Comparison of ENCODE assay signal across 9 cellular contexts in the genomic region with DNA sequence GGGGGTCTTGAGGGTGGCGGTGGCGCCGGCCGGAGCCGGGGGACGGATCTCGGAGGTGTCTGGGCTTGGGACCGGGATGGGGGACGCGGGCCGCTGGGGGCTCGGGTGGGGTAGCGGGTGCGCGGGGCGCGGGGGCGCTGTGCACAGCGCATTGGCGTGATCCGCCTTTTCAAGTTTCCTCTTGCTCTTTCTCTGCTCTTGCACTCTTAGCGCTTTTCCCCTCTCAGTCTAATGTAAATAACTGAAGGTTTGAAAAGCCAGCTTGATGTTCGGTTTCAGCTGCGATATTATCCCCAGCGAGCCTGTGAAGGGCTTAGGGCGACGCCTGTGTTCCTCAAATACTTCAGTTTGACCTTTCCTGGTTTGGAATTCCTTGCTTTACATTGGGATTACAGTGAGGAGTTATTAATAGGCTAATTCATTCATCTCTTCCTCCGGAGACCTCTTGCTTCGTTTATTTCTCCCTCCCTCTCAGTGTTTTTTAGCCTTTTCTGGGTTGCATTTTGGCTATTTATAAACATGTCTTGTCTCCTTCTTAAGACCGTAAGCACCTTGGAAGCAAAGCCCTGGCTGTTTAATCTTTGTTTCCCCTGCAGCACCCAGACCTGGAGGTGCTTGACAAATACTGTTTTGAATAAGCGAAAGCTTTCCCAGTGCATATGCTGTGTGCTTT. TPM values are rescaled to one million over a fixed set of nuclear protein-coding genes. Genes with fewer than 3 reads are reported as not detected.
DNase-seq lines count a peak whose midpoint lies in the region; ATAC-seq, FAIRE-seq and TF ChIP-seq lines count a peak whose summit lies in the region.
"Had no signal": no experiment of that assay in that cellular context is flagged by ENCODE, and none has a peak within 500 bp of the region (broad histone marks: within the 10 kb centered on the region; RNA-seq: fewer than 3 reads in every experiment).

No MANE protein-coding gene starts in this region.

- H3K4me1 Mint-ChIP-seq in CD4-positive, CD25-positive, alpha-beta regulatory T cell, result peaks cover 26 to 49% (median 37%) of the 10 kb centered on the region in 4 donors

- no peaks in the 10 kb centered on the region for H3K27me3 ChIP-seq in CD4-positive, CD25-positive, alpha-beta regulatory T cell (ENCODE audit: control insufficient read depth, insufficient read depth, low read length)
- H3K27me3 ChIP-seq in brain microvascular endothelial cell (replicated peaks) (no peaks in the 10 kb centered on the region), keratinocyte (ENCODE audit: control insufficient read depth, extremely low read depth, insufficient read depth, low read length) (no peaks in the 10 kb centered on the region)

- peak overlapping the region; percentile 86 for H3K4me2 ChIP-seq in keratinocyte (ENCODE audit: control insufficient read depth, extremely low read depth, insufficient read depth, low read depth, low read length)

- peak overlapping the region; percentile 95 to 99 (median 96) for H3K4me3 Mint-ChIP-seq in CD4-positive, CD25-positive, alpha-beta regulatory T cell

- H3K4me1 ChIP-seq in CD4-positive, CD25-positive, alpha-beta regulatory T cell (ENCODE audit: control insufficient read depth, insufficient read depth, low read length, poor library complexity, severe bottlenecking), result peaks cover 28% of the 10 kb centered on the region
- H3K4me1 ChIP-seq in keratinocyte (ENCODE audit: control insufficient read depth, extremely low read depth, insufficient read depth, low read length), result peaks cover 38% of the 10 kb centered on the region

- H3K27me3 Mint-ChIP-seq in CD4-positive, CD25-positive, alpha-beta regulatory T cell, result no peaks in the 10 kb centered on the region

- no peaks in the 10 kb centered on the region for H3K36me3 ChIP-seq in CD4-positive, CD25-positive, alpha-beta regulatory T cell (ENCODE audit: control insufficient read depth, insufficient read depth, low read length)
- H3K36me3 ChIP-seq in brain microvascular endothelial cell (replicated peaks), result no peaks in the 10 kb centered on the region
- no peaks in the 10 kb centered on the region for H3K36me3 ChIP-seq in keratinocyte (ENCODE audit: control insufficient read depth in 2 of 2, extremely low read depth in 1 of 2, insufficient read depth in 2 of 2, low read length in 2 of 2)

- H2AFZ ChIP-seq in keratinocyte (ENCODE audit: control insufficient read depth, low read length), result peak overlapping the region; percentile 66

- FAIRE-seq in keratinocyte (lab: Jason Lieb, UNC), result no peak
- FAIRE-seq in D721Med (lab: Jason Lieb, UNC), result no peak
- FAIRE-seq: TTC549 had no signal

- H3K27ac ChIP-seq in CD4-positive, CD25-positive, alpha-beta regulatory T cell (ENCODE audit: insufficient read depth, low read length, poor library complexity, severe bottlenecking), result no peak overlapping the region
- H3K27ac ChIP-seq in brain microvascular endothelial cell, result peak overlapping the region; percentile 64
- peak overlapping the region; percentile 75 for H3K27ac ChIP-seq in keratinocyte (ENCODE audit: control insufficient read depth, insufficient read depth, low read length)

- peak; percentile 17 to 66 (median 22) for DNase-seq in CD4-positive, CD25-positive, alpha-beta regulatory T cell
- DNase-seq in SK-MEL-5 (ENCODE audit: low read depth, low spot score) (peak; percentile 45), brain microvascular endothelial cell (no peak), keratinocyte (ENCODE audit: low read depth, low spot score) (no peak), D721Med (ENCODE audit: insufficient read length, low spot score) (no peak)
- DNase-seq in stimulated activated CD4-positive, alpha-beta T cell treated with anti-CD3 and anti-CD28 coated beads, Interleukin-1b, Interleukin-23, amount 100 ng/mL, for 4 hours (ENCODE audit: low read depth in 2 of 2), result peak; percentile 37

- H3K9me3 Mint-ChIP-seq in CD4-positive, CD25-positive, alpha-beta regulatory T cell, result peaks cover 0 to 7% (median 2%) of the 10 kb centered on the region in 7 donors

- peak; percentile 60 to 62 for ATAC-seq in CD4-positive, CD25-positive, alpha-beta regulatory T cell (ENCODE audit: low read depth in 2 of 2)
- ATAC-seq in GM19043 (IDR thresholded peaks at IDR 0.05; ENCODE audit: low read depth, unreplicated experiment) (peak; percentile 40), HG03354 (IDR thresholded peaks at IDR 0.05; ENCODE audit: poor library complexity, severe bottlenecking, unreplicated experiment) (peak; percentile 69)

- H3K36me3 Mint-ChIP-seq in CD4-positive, CD25-positive, alpha-beta regulatory T cell, result no peaks in the 10 kb centered on the region

- no peaks in the 10 kb centered on the region for H3K9me1 ChIP-seq in keratinocyte (ENCODE audit: control insufficient read depth, extremely low read depth, insufficient read depth, low read length)

- peak overlapping the region; percentile 98 for H3K4me3 ChIP-seq in CD4-positive, CD25-positive, alpha-beta regulatory T cell (ENCODE audit: low read depth, low read length)
- peak overlapping the region; percentile 58 for H3K4me3 ChIP-seq in brain microvascular endothelial cell (ENCODE audit: low read depth, low read length)
- peak overlapping the region; percentile 64 to 95 (median 90) for H3K4me3 ChIP-seq in keratinocyte (ENCODE audit: control insufficient read depth in 2 of 3, extremely low read depth in 1 of 3, insufficient read depth in 2 of 3, low read depth in 1 of 3, low read length in 3 of 3)

- in situ Hi-C loops in SK-MEL-5 (cut with HindIII; ENCODE audit: low pct_unique_long_range_greater_than_20kb, low sequenced_read_pairs), result no loop called here
- in situ Hi-C loops in brain microvascular endothelial cell (cut with HindIII; ENCODE audit: low pct_ligation_motif_present, low sequenced_read_pairs), result loop anchor here (25.0 kb wide), 1 partner anchor 191 kb away; no protein-coding TSS in a partner anchor

- H4K20me1 ChIP-seq in keratinocyte (ENCODE audit: control insufficient read depth, extremely low read depth, insufficient read depth, low read length), result peaks cover 2% of the 10 kb centered on the region

- dilution Hi-C loops in keratinocyte (cut with MboI; ENCODE audit: extremely low pct_ligation_motif_present, low sequenced_read_pairs), result no loop called here

- H3K9me3 ChIP-seq in CD4-positive, CD25-positive, alpha-beta regulatory T cell (ENCODE audit: control insufficient read depth in 2 of 2, low read length in 2 of 2), result no peaks in the 10 kb centered on the region
- H3K9me3 ChIP-seq in keratinocyte (ENCODE audit: control insufficient read depth, low read depth, low read length), result peaks cover 4% of the 10 kb centered on the region

- TF ChIP-seq CTCF in brain microvascular endothelial cell (IDR thresholded peaks at IDR 0.05; ENCODE audit: low read depth, low read length, missing control alignments) (peak; percentile 22), keratinocyte (optimal IDR thresholded peaks at IDR 0.05 in 1 of 3, IDR thresholded peaks at IDR 0.05 in 1 of 3, conservative IDR thresholded peaks at IDR 0.05 in 1 of 3; ENCODE audit: extremely low read depth in 1 of 3, insufficient read depth in 2 of 3, low read length in 3 of 3) (peak in 1 of 3 experiments; percentile 47), D721Med (IDR thresholded peaks at IDR 0.05; ENCODE audit: insufficient read depth, missing control alignments) (no peak)

- H3K9ac ChIP-seq in keratinocyte (ENCODE audit: control insufficient read depth, extremely low read depth, insufficient read depth, low read length), result peak overlapping the region; percentile 82

- H3K27ac Mint-ChIP-seq in CD4-positive, CD25-positive, alpha-beta regulatory T cell, result peak overlapping the region; percentile 86 to 91 (median 91)

- peaks cover 49% of the 10 kb centered on the region for H3K79me2 ChIP-seq in keratinocyte (ENCODE audit: control insufficient read depth, insufficient read depth, low read length)

RNA-seq across cellular contexts. Expression of gene RAB4A, which starts 0.7 kb away (rescaled TPM):
- total RNA-seq in CD4-positive, CD25-positive, alpha-beta regulatory T cell, result 33.4 TPM
- polyA plus RNA-seq in CD4-positive, CD25-positive, alpha-beta regulatory T cell, result 10 to 100 TPM; 23.2 to 27.1 (median 24.3) TPM
- total RNA-seq in SK-MEL-5 (2014; rRNA removed; shearing (Covaris generic)), result 35.9 and 41.1 TPM in 2 replicates
- polyA plus RNA-seq in SK-MEL-5 (2015; cell fraction: cytosol; rRNA removed), result 42.0 and 43.9 TPM in 2 replicates
- 14.8 and 15.9 TPM in 2 replicates for polyA plus RNA-seq in SK-MEL-5 (2015; cell fraction: nucleus; rRNA removed)
- polyA plus RNA-seq in keratinocyte, result 27.7 to 54.7 TPM (median 42.0 TPM) in 3 replicates
- polyA plus RNA-seq in keratinocyte (2011; ENCODE audit: low read depth), result 61.7 TPM
- 55.3 and 55.7 TPM in 2 replicates for polyA plus RNA-seq in keratinocyte (2011; cell fraction: cytosol; rRNA removed)
- polyA plus RNA-seq in keratinocyte (2011; cell fraction: nucleus; rRNA removed), result 11.5 and 15.5 TPM in 2 replicates
- 45.9 and 72.4 TPM in 2 replicates for polyA plus RNA-seq in keratinocyte (2012; ENCODE audit: low replicate concordance)
- polyA minus RNA-seq in keratinocyte, result 2.3 to 15.1 TPM (median 5.9 TPM) in 3 replicates
- 17.3 TPM for polyA minus RNA-seq in keratinocyte (2011; cell fraction: cytosol; rRNA and poly(A)+ RNA removed)
- polyA minus RNA-seq in keratinocyte (2011; cell fraction: nucleus; rRNA and poly(A)+ RNA removed), result 6.1 and 12.3 TPM in 2 replicates

Comparison
In these comparisons a context has a peak if more than half of its experiments do, and no peak if none do; other contexts are left out.
1. DNase-seq: peak in CD4-positive, CD25-positive, alpha-beta regulatory T cell (3 of 3), SK-MEL-5 (single experiment) and stimulated activated CD4-positive, alpha-beta T cell treated with anti-CD3 and anti-CD28 coated beads, Interleukin-1b, Interleukin-23, amount 100 ng/mL, for 4 hours (2 of 2); none in brain microvascular endothelial cell (single experiment), keratinocyte (single experiment) and D721Med (single experiment).
2. Peak in every context shown above with its lines, with median percentiles within 50 percentile points of each other: ATAC-seq and H3K4me3 ChIP-seq.